29 cellular contexts compared by ENCODE assay signal in genomic region chr6:110409794-110410193, GRCh38. TPM values are rescaled to one million over a fixed set of nuclear protein-coding genes. Genes with fewer than 3 reads are reported as not detected.
"Had no signal": no experiment of that assay in that cellular context is flagged by ENCODE, and none has a peak within 500 bp of the region (broad histone marks: within the 10 kb centered on the region; RNA-seq: fewer than 3 reads in every experiment).

No MANE protein-coding gene starts in this region.

- H3K4me1 ChIP-seq: colonic mucosa had no signal

- H3K27me3 ChIP-seq: colonic mucosa, esophagus squamous epithelium, gastrocnemius medialis, heart right ventricle, left lung had no signal

- H3K4me3 ChIP-seq: colonic mucosa, esophagus squamous epithelium, gastrocnemius medialis, heart right ventricle, left lung, lower lobe of right lung, mucosa of descending colon had no signal

- H3K36me3 ChIP-seq: colonic mucosa, esophagus squamous epithelium, left lung, lower lobe of right lung had no signal

- FAIRE-seq: endometrium, islet of Langerhans, keratinocyte had no signal

- H3K27ac ChIP-seq: colonic mucosa, epithelial cell of prostate, esophagus squamous epithelium, gastrocnemius medialis, heart right ventricle, left lung, lower lobe of right lung had no signal

- ATAC-seq: effector memory CD8-positive, alpha-beta T cell; esophagus mucosa; gastrocnemius medialis; heart right ventricle; left cardiac atrium; left lung; left ventricle myocardium superior; lower lobe of right lung; mucosa of descending colon had no signal

- H3K9me3 ChIP-seq: colonic mucosa, esophagus squamous epithelium, gastrocnemius medialis, heart right ventricle, left lung, lower lobe of right lung, mucosa of descending colon had no signal

- DNase-seq: colonic mucosa; cortex of kidney; effector CD8-positive, alpha-beta T cell; effector memory CD8-positive, alpha-beta T cell; endodermal cell; erythroblast; esophagus squamous epithelium; foreskin fibroblast; foreskin melanocyte; gastrocnemius medialis; glutamatergic neuron; heart right ventricle; hippocampal formation; left cardiac atrium; left lung; left ventricle myocardium superior; lower lobe of right lung; mesenchymal stem cell; mucosa of descending colon had no signal

RNA-seq across cellular contexts. Expression of gene DDO, which starts 5.6 kb away (rescaled TPM):
- total RNA-seq: endodermal cell, mesothelial cell of epicardium had no signal
- polyA plus RNA-seq: keratinocyte had no signal

RNA-seq across cellular contexts. Expression of gene METTL24, which starts 51.6 kb away (rescaled TPM):
- total RNA-seq: dermis microvascular lymphatic vessel endothelial cell, esophagus mucosa, gastrocnemius medialis, glomerular endothelial cell, lung microvascular endothelial cell, myocyte had no signal
- polyA plus RNA-seq: keratinocyte had no signal
